ENCODE assay signal across 8 cellular contexts in genomic region chr6:125790403-125791150, GRCh38. TPM values are rescaled to one million over a fixed set of nuclear protein-coding genes. Genes with fewer than 3 reads are reported as not detected.
A peak's percentile ranks its signal among the peaks of the same experiment; 100 is the strongest.
DNase-seq lines count a peak whose midpoint lies in the region; ATAC-seq and TF ChIP-seq lines count a peak whose summit lies in the region.

A gene with protein sequence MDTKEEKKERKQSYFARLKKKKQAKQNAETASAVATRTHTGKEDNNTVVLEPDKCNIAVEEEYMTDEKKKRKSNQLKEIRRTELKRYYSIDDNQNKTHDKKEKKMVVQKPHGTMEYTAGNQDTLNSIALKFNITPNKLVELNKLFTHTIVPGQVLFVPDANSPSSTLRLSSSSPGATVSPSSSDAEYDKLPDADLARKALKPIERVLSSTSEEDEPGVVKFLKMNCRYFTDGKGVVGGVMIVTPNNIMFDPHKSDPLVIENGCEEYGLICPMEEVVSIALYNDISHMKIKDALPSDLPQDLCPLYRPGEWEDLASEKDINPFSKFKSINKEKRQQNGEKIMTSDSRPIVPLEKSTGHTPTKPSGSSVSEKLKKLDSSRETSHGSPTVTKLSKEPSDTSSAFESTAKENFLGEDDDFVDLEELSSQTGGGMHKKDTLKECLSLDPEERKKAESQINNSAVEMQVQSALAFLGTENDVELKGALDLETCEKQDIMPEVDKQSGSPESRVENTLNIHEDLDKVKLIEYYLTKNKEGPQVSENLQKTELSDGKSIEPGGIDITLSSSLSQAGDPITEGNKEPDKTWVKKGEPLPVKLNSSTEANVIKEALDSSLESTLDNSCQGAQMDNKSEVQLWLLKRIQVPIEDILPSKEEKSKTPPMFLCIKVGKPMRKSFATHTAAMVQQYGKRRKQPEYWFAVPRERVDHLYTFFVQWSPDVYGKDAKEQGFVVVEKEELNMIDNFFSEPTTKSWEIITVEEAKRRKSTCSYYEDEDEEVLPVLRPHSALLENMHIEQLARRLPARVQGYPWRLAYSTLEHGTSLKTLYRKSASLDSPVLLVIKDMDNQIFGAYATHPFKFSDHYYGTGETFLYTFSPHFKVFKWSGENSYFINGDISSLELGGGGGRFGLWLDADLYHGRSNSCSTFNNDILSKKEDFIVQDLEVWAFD (plus strand): TSS chr6:125790960. CDS start chr6:125815355, 24,395 bp downstream.

- H3K9me2 ChIP-seq in OCI-LY1 (ENCODE audit: low read depth, low read length) = no peaks in the 10 kb centered on the region

- H3K9ac ChIP-seq in OCI-LY1 (ENCODE audit: low read length) (peak within 1 kb of the TSS; percentile 82), mucosa of stomach (ENCODE audit: low read length) (peak within 1 kb of the TSS; percentile 91)

- 0 out of 2 replicates have a peak within 1 kb of the TSS, but pooled peaks have one; percentile 22 for H2AFZ ChIP-seq in OCI-LY1 (ENCODE audit: low read length)

- H3F3A ChIP-seq in OCI-LY1 (ENCODE audit: insufficient read depth, low read length) = no peaks in the 10 kb centered on the region

- peak; percentile 71 to 87 (median 80) for DNase-seq in CD8-positive, alpha-beta memory T cell
- DNase-seq in activated T-cell treated with anti-CD3 and anti-CD28 coated beads for 48 hours (ENCODE audit: low read depth) (peak; percentile 73), epithelial cell of proximal tubule (ENCODE audit: low read depth) (no peak)
- peak; percentile 59 to 62 for DNase-seq in stimulated activated CD8-positive, alpha-beta memory T cell treated with anti-CD3 and anti-CD28 coated beads, Interleukin-7, amount 100 ng/mL, for 1 hour (ENCODE audit: low read depth in 2 of 2)

- H3K27me3 Mint-ChIP-seq in CD8-positive, alpha-beta memory T cell = peaks cover 0 to 1% of the 10 kb centered on the region in 2 donors

- H3K27ac ChIP-seq in CD8-positive, alpha-beta memory T cell (ENCODE audit: low read depth, low read length) = peak within 1 kb of the TSS; percentile 84
- H3K27ac ChIP-seq in OCI-LY1 (ENCODE audit: low read depth, low read length, poor library complexity, severe bottlenecking) = peak within 1 kb of the TSS; percentile 96

- POLR2A ChIA-PET in CD8-positive, alpha-beta memory T cell (lab: Charles Lee) = interaction anchor here (0.5 to 4.6 kb wide), 22 partner anchors 9 to 486 kb away, joined by 3 to 188 read pairs (median 4); partner anchors contain the start of genes HEY2, HINT3 and TRMT11

- H4K20me1 ChIP-seq in OCI-LY1 (ENCODE audit: insufficient read depth, low read length) = no peaks in the 10 kb centered on the region

- H3K4me3 ChIP-seq in CD8-positive, alpha-beta memory T cell (ENCODE audit: low read length) = peak within 1 kb of the TSS; percentile 71
- H3K4me3 ChIP-seq in OCI-LY1 (ENCODE audit: low read depth, low read length, poor library complexity, severe bottlenecking) = peak within 1 kb of the TSS; percentile 87
- peak within 1 kb of the TSS; percentile 72 for H3K4me3 ChIP-seq in epithelial cell of proximal tubule (ENCODE audit: low read depth, low read length)
- H3K4me3 ChIP-seq in mucosa of stomach (ENCODE audit: low read length) = peak within 1 kb of the TSS; percentile 69

- H3K36me3 ChIP-seq in CD8-positive, alpha-beta memory T cell (ENCODE audit: insufficient read depth, low read length) = no peaks in the 10 kb centered on the region
- H3K36me3 ChIP-seq in OCI-LY1 (ENCODE audit: insufficient read depth, low read length) (peaks cover 5% of the 10 kb centered on the region; the same call in 1 of the 2 replicates), mucosa of stomach (ENCODE audit: control insufficient read depth, insufficient read depth, low read length) (no peaks in the 10 kb centered on the region)

- H3K79me2 ChIP-seq in OCI-LY1 (ENCODE audit: insufficient read depth, low read length) = peaks cover 41% of the 10 kb centered on the region

- H3K4me1 ChIP-seq in CD8-positive, alpha-beta memory T cell (ENCODE audit: insufficient read depth, low read length) = peaks cover 41% of the 10 kb centered on the region
- peaks cover 65% of the 10 kb centered on the region for H3K4me1 ChIP-seq in OCI-LY1 (ENCODE audit: insufficient read depth, low read length, severe bottlenecking)
- peaks cover 14% of the 10 kb centered on the region for H3K4me1 ChIP-seq in mucosa of stomach (ENCODE audit: control insufficient read depth, insufficient read depth, low read length)

- peaks cover 52 to 67% (median 59%) of the 10 kb centered on the region in 3 donors for H3K4me1 Mint-ChIP-seq in CD8-positive, alpha-beta memory T cell

- H3K27me3 ChIP-seq in CD8-positive, alpha-beta memory T cell (ENCODE audit: insufficient read depth, low read length, poor library complexity, severe bottlenecking) = no peaks in the 10 kb centered on the region
- H3K27me3 ChIP-seq in OCI-LY1 (ENCODE audit: insufficient read depth, low read length) (no peaks in the 10 kb centered on the region), mucosa of stomach (ENCODE audit: control insufficient read depth, insufficient read depth, low read length) (no peaks in the 10 kb centered on the region)

- H3K9me3 Mint-ChIP-seq in CD8-positive, alpha-beta memory T cell = no peaks in the 10 kb centered on the region

- ATAC-seq in GM19395 (IDR thresholded peaks at IDR 0.05; ENCODE audit: unreplicated experiment) (peak; percentile 71), HG03521 (IDR thresholded peaks at IDR 0.05; ENCODE audit: unreplicated experiment) (peak; percentile 69)

- no peak for TF ChIP-seq CTCF in OCI-LY1 (IDR thresholded peaks at IDR 0.05; ENCODE audit: low read length)
- peak; percentile 3 for TF ChIP-seq CTCF in epithelial cell of proximal tubule (conservative IDR thresholded peaks at IDR 0.05; ENCODE audit: low read depth, low read length)

- CTCF ChIA-PET in CD8-positive, alpha-beta memory T cell (lab: Charles Lee) = interaction anchor here (0.8 to 6.1 kb wide), 35 partner anchors 9 to 1476 kb away, joined by 3 to 103 read pairs (median 8); partner anchors contain the start of genes HINT3, RNF146 and TRMT11

- peak within 1 kb of the TSS; percentile 97 to 100 (median 98) for H3K27ac Mint-ChIP-seq in CD8-positive, alpha-beta memory T cell

- H3K36me3 Mint-ChIP-seq in CD8-positive, alpha-beta memory T cell = peaks cover 0 to 21% (median 3%) of the 10 kb centered on the region in 3 donors

- peak within 1 kb of the TSS; percentile 93 to 100 (median 95) for H3K4me3 Mint-ChIP-seq in CD8-positive, alpha-beta memory T cell

- no peaks in the 10 kb centered on the region for H3K9me3 ChIP-seq in CD8-positive, alpha-beta memory T cell (ENCODE audit: low read length)
- no peaks in the 10 kb centered on the region for H3K9me3 ChIP-seq in OCI-LY1 (ENCODE audit: low read length)
- H3K9me3 ChIP-seq in mucosa of stomach (ENCODE audit: control insufficient read depth, low read length) = no peaks in the 10 kb centered on the region

- peak within 1 kb of the TSS; percentile 89 for H3K4me2 ChIP-seq in OCI-LY1 (ENCODE audit: low read length)

RNA-seq across cellular contexts. Expression of the gene that starts here (rescaled TPM):
- total RNA-seq in CD8-positive, alpha-beta memory T cell = 10 to 100 TPM; 54.7 to 62.5 TPM
- polyA plus RNA-seq in CD8-positive, alpha-beta memory T cell = 38.3 TPM
- 8.2 and 8.3 TPM in 2 replicates for total RNA-seq in epithelial cell of proximal tubule
